23 cellular contexts compared by ENCODE assay signal in the genomic region with DNA sequence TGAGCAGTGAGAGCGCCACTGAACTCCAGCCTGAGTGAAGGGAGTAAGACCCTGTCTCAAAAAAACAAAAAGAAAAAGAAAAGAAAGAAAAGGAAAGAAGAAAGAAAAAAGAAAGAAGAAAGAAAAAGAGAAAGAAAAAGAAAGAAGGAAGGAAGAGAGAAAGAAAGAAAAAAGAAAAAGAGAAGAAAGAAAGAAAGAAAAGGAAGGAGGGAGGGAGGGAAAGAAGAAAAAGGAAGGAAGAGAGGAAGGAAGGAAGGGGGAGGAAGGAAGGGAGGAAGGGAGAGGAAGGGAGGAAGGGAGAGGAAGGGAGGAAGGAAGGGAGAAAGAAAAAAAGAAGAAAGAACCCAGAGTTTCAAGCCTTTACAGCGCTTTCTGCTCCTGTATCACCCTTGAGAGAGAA. TPM values are rescaled to one million over a fixed set of nuclear protein-coding genes. Genes with fewer than 3 reads are reported as not detected.
DNase-seq lines count a peak whose midpoint lies in the region; ATAC-seq, FAIRE-seq and TF ChIP-seq lines count a peak whose summit lies in the region.
"Had no signal": no experiment of that assay in that cellular context is flagged by ENCODE, and none has a peak within 500 bp of the region (broad histone marks: within the 10 kb centered on the region; RNA-seq: fewer than 3 reads in every experiment).

No MANE protein-coding gene starts in this region.

- no peaks in the 10 kb centered on the region for H3K27me3 Mint-ChIP-seq in activated T-cell treated with anti-CD3 and anti-CD28 coated beads, Interleukin-2, amount 50 U/mL, for 72 hours (ENCODE audit: low read depth)
- H3K27me3 Mint-ChIP-seq in activated T-cell treated with anti-CD3 and anti-CD28 coated beads, Interleukin-2, amount 50 U/mL, for 4 hours (ENCODE audit: low read depth): no peaks in the 10 kb centered on the region
- H3K27me3 Mint-ChIP-seq in T-helper 17 cell: no peaks in the 10 kb centered on the region
- H3K27me3 Mint-ChIP-seq in stimulated activated naive B cell treated with anti-CD40 and anti-IgM and Interleukin-4, amounts not matched to agents 10 μg/mL and 1 μg/mL and 100 μg/mL, for 72 hours: no peaks in the 10 kb centered on the region

- H3K36me3 Mint-ChIP-seq in activated T-cell treated with anti-CD3 and anti-CD28 coated beads, Interleukin-2, amount 50 U/mL, for 72 hours (ENCODE audit: insufficient read depth in 2 of 2): no peaks in the 10 kb centered on the region
- no peaks in the 10 kb centered on the region for H3K36me3 Mint-ChIP-seq in activated T-cell treated with anti-CD3 and anti-CD28 coated beads, Interleukin-2, amount 50 U/mL, for 4 hours (ENCODE audit: insufficient read depth)
- H3K36me3 Mint-ChIP-seq in T-helper 17 cell (ENCODE audit: low read depth): peaks cover 2% of the 10 kb centered on the region
- H3K36me3 Mint-ChIP-seq in stimulated activated naive B cell treated with anti-CD40 and anti-IgM and Interleukin-4, amounts not matched to agents 10 μg/mL and 1 μg/mL and 100 μg/mL, for 72 hours: peaks cover 0 to 3% of the 10 kb centered on the region in 2 donors

- no peaks in the 10 kb centered on the region for H3K9me3 Mint-ChIP-seq in activated T-cell treated with anti-CD3 and anti-CD28 coated beads, Interleukin-2, amount 50 U/mL, for 72 hours
- H3K9me3 Mint-ChIP-seq in activated T-cell treated with anti-CD3 and anti-CD28 coated beads, Interleukin-2, amount 50 U/mL, for 4 hours: no peaks in the 10 kb centered on the region
- H3K9me3 Mint-ChIP-seq in stimulated activated naive B cell treated with anti-CD40 and anti-IgM and Interleukin-4, amounts not matched to agents 10 μg/mL and 1 μg/mL and 100 μg/mL, for 72 hours: no peaks in the 10 kb centered on the region
- H3K9me3 Mint-ChIP-seq: GM23338 had no signal

- H3K9me3 ChIP-seq in T-helper 17 cell (ENCODE audit: control insufficient read depth, low read length, poor library complexity, severe bottlenecking): no peaks in the 10 kb centered on the region
- H3K9me3 ChIP-seq: HAP-1 had no signal

- TF ChIP-seq POLR2A in GM12892 (IDR thresholded peaks at IDR 0.05; ENCODE audit: low read depth, low read length): no peak

- no peak for ATAC-seq in activated T-cell treated with anti-CD3 and anti-CD28 coated beads, Interleukin-2, amount 50 U/mL, for 72 hours (replicated peaks in 1 of 2)
- no peak for ATAC-seq in activated T-cell treated with anti-CD3 and anti-CD28 coated beads, Interleukin-2, amount 50 U/mL, for 4 hours
- no peak for ATAC-seq in T-helper 17 cell
- no peak for ATAC-seq in stimulated activated naive B cell treated with anti-CD40 and anti-IgM and Interleukin-4, amounts not matched to agents 10 μg/mL and 1 μg/mL and 100 μg/mL, for 72 hours (replicated peaks)
- ATAC-seq: GM23338 had no signal

- no peak for DNase-seq in activated T-cell treated with anti-CD3 and anti-CD28 coated beads, Interleukin-2, amount 50 U/mL, for 72 hours
- DNase-seq in activated T-cell treated with anti-CD3 and anti-CD28 coated beads, Interleukin-2, amount 50 U/mL, for 4 hours: no peak
- DNase-seq in T-helper 17 cell: no peak
- DNase-seq in stimulated activated naive B cell treated with anti-CD40 and anti-IgM and Interleukin-4, amounts not matched to agents 10 μg/mL and 1 μg/mL and 100 μg/mL, for 72 hours: no peak
- no peak for DNase-seq in DMS53 treated with DMSO at 0.1 percent for 48 hours (lab: John Stamatoyannopoulos, UW; ENCODE audit: unreplicated experiment)
- DNase-seq in GM12892 (ENCODE audit: insufficient read length): no peak
- DNase-seq in NCI-H345 (lab: John Stamatoyannopoulos, UW): no peak
- DNase-seq: 8988T, GDM1, NCI-H1105, NCI-H146, NCI-H2029 treated with DMSO at 0.1 percent for 48 hours, NCI-H226, NCI-H524 treated with DMSO at 0.1 percent for 48 hours, NCI-H82, OCI-M1, SHP77 had no signal

- TF ChIP-seq CTCF in 22Rv1 (IDR thresholded peaks at IDR 0.05): no peak

- no peak for FAIRE-seq in GM12892 (lab: Jason Lieb, UNC)

- H3K4me1 Mint-ChIP-seq in activated T-cell treated with anti-CD3 and anti-CD28 coated beads, Interleukin-2, amount 50 U/mL, for 72 hours (ENCODE audit: low read depth): no peaks in the 10 kb centered on the region
- H3K4me1 Mint-ChIP-seq in activated T-cell treated with anti-CD3 and anti-CD28 coated beads, Interleukin-2, amount 50 U/mL, for 4 hours (ENCODE audit: low read depth): no peaks in the 10 kb centered on the region
- H3K4me1 Mint-ChIP-seq in T-helper 17 cell: peaks cover 6% of the 10 kb centered on the region
- peaks cover 2 to 8% of the 10 kb centered on the region in 2 donors for H3K4me1 Mint-ChIP-seq in stimulated activated naive B cell treated with anti-CD40 and anti-IgM and Interleukin-4, amounts not matched to agents 10 μg/mL and 1 μg/mL and 100 μg/mL, for 72 hours
- H3K4me1 Mint-ChIP-seq: GM23338 had no signal

- H3K4me3 Mint-ChIP-seq in activated T-cell treated with anti-CD3 and anti-CD28 coated beads, Interleukin-2, amount 50 U/mL, for 72 hours: no peak overlapping the region
- H3K4me3 Mint-ChIP-seq in activated T-cell treated with anti-CD3 and anti-CD28 coated beads, Interleukin-2, amount 50 U/mL, for 4 hours: no peak overlapping the region
- H3K4me3 Mint-ChIP-seq in T-helper 17 cell: no peak overlapping the region
- no peak overlapping the region for H3K4me3 Mint-ChIP-seq in stimulated activated naive B cell treated with anti-CD40 and anti-IgM and Interleukin-4, amounts not matched to agents 10 μg/mL and 1 μg/mL and 100 μg/mL, for 72 hours
- H3K4me3 Mint-ChIP-seq: GM23338 had no signal

- peak overlapping the region; percentile 79 for H3K27ac ChIP-seq in 22Rv1
- H3K27ac ChIP-seq: C4-2B, HL-60, KMS-11 had no signal

- H3K27ac Mint-ChIP-seq in activated T-cell treated with anti-CD3 and anti-CD28 coated beads, Interleukin-2, amount 50 U/mL, for 72 hours: peak overlapping the region; percentile 38
- H3K27ac Mint-ChIP-seq in T-helper 17 cell: peak overlapping the region; percentile 43
- H3K27ac Mint-ChIP-seq in stimulated activated naive B cell treated with anti-CD40 and anti-IgM and Interleukin-4, amounts not matched to agents 10 μg/mL and 1 μg/mL and 100 μg/mL, for 72 hours: peak overlapping the region; percentile 52
- H3K27ac Mint-ChIP-seq: GM23338 had no signal

RNA-seq across cellular contexts. Expression of gene GINS3, which starts 19.1 kb away (rescaled TPM):
- total RNA-seq in activated T-cell treated with anti-CD3 and anti-CD28 coated beads, Interleukin-2, amount 50 U/mL, for 72 hours: 10 to 100 TPM; 18.1 to 23.9 TPM
- 10 to 100 TPM; 20.7 to 23.2 (median 22.1) TPM for total RNA-seq in activated T-cell treated with anti-CD3 and anti-CD28 coated beads, Interleukin-2, amount 50 U/mL, for 4 hours
- total RNA-seq in T-helper 17 cell: under 1 TPM; 0.77 to 0.86 TPM
- polyA plus RNA-seq in GM12892 (2012; ENCODE audit: missing spikeins): 12.0 TPM

Comparison
In these comparisons a context has a peak if more than half of its experiments do, and no peak if none do; other contexts are left out.
1. RNA of gene GINS3, which starts 19.1 kb away (total RNA-seq): 18.1 to 23.9 TPM in activated T-cell treated with anti-CD3 and anti-CD28 coated beads, Interleukin-2, amount 50 U/mL, for 72 hours and 20.7 to 23.2 TPM in activated T-cell treated with anti-CD3 and anti-CD28 coated beads, Interleukin-2, amount 50 U/mL, for 4 hours; 0.77 to 0.86 TPM in T-helper 17 cell; every median in the first group is over 10 times any median in the second.
2. Peak in every context shown above with its lines, with median percentiles within 50 percentile points of each other: H3K27ac Mint-ChIP-seq.